In genomic region chr3:143280984-143281383, GRCh38 we compare ENCODE assay signal across 18 cellular contexts.
A peak's percentile ranks its signal among the peaks of the same experiment; 100 is the strongest.
DNase-seq lines count a peak whose midpoint lies in the region; ATAC-seq and TF ChIP-seq lines count a peak whose summit lies in the region.
"Had no signal": no experiment of that assay in that cellular context is flagged by ENCODE, and none has a peak within 500 bp of the region (broad histone marks: within the 10 kb centered on the region; RNA-seq: fewer than 3 reads in every experiment).

No MANE protein-coding gene starts in this region.

- H3K27ac Mint-ChIP-seq in activated naive CD8-positive, alpha-beta T cell treated with anti-CD3 and anti-CD28 coated beads, Interleukin-2, amount 50 U/mL, for 24 hours = peak overlapping the region; percentile 26
- no peak overlapping the region for H3K27ac Mint-ChIP-seq in activated naive CD8-positive, alpha-beta T cell treated with anti-CD3 and anti-CD28 coated beads for 36 hours
- H3K27ac Mint-ChIP-seq in effector memory CD8-positive, alpha-beta T cell = no peak overlapping the region
- peak overlapping the region in 3 of 9 donors; percentile 23 to 58 (median 33) for H3K27ac Mint-ChIP-seq in naive thymus-derived CD4-positive, alpha-beta T cell
- H3K27ac Mint-ChIP-seq: CD14-positive monocyte; CD4-positive, alpha-beta memory T cell had no signal

- CTCF ChIA-PET in naive thymus-derived CD4-positive, alpha-beta T cell (lab: Charles Lee) = no interaction called here

- H3K4me3 ChIP-seq in naive thymus-derived CD4-positive, alpha-beta T cell (ENCODE audit: low read length) = no peak overlapping the region
- H3K4me3 ChIP-seq in esophagus squamous epithelium = no peak overlapping the region
- H3K4me3 ChIP-seq: BLaER1, GM23248, HAP-1 had no signal

- DNase-seq in activated naive CD8-positive, alpha-beta T cell treated with anti-CD3 and anti-CD28 coated beads, Interleukin-2, amount 50 U/mL, for 24 hours = no peak
- no peak for DNase-seq in activated naive CD8-positive, alpha-beta T cell treated with anti-CD3 and anti-CD28 coated beads for 36 hours
- DNase-seq in effector memory CD8-positive, alpha-beta T cell = no peak
- DNase-seq in naive thymus-derived CD4-positive, alpha-beta T cell = no peak
- DNase-seq in renal cortical epithelial cell (ENCODE audit: low read depth) (peak; percentile 25), esophagus squamous epithelium (lab: John Stamatoyannopoulos, UW) (no peak), NCI-H187 treated with DMSO at 0.1 percent for 48 hours (lab: John Stamatoyannopoulos, UW) (no peak)
- DNase-seq: 8988T; CD4-positive, alpha-beta memory T cell; DMS153; DMS79; GF-D8; GM23248; IMR-90 had no signal

- TF ChIP-seq CTCF in esophagus squamous epithelium (IDR thresholded peaks at IDR 0.05) = no peak

- TF ChIP-seq POLR2A in esophagus squamous epithelium (IDR thresholded peaks at IDR 0.05) = no peak

- H3K9me3 Mint-ChIP-seq in activated naive CD8-positive, alpha-beta T cell treated with anti-CD3 and anti-CD28 coated beads, Interleukin-2, amount 50 U/mL, for 24 hours = no peaks in the 10 kb centered on the region
- no peaks in the 10 kb centered on the region for H3K9me3 Mint-ChIP-seq in activated naive CD8-positive, alpha-beta T cell treated with anti-CD3 and anti-CD28 coated beads for 36 hours
- no peaks in the 10 kb centered on the region for H3K9me3 Mint-ChIP-seq in effector memory CD8-positive, alpha-beta T cell
- H3K9me3 Mint-ChIP-seq in naive thymus-derived CD4-positive, alpha-beta T cell = peaks cover 0 to 3% (median 0%) of the 10 kb centered on the region in 11 donors

- no peak overlapping the region for H3K4me3 Mint-ChIP-seq in activated naive CD8-positive, alpha-beta T cell treated with anti-CD3 and anti-CD28 coated beads, Interleukin-2, amount 50 U/mL, for 24 hours
- no peak overlapping the region for H3K4me3 Mint-ChIP-seq in activated naive CD8-positive, alpha-beta T cell treated with anti-CD3 and anti-CD28 coated beads for 36 hours
- no peak overlapping the region for H3K4me3 Mint-ChIP-seq in effector memory CD8-positive, alpha-beta T cell
- H3K4me3 Mint-ChIP-seq in naive thymus-derived CD4-positive, alpha-beta T cell = no peak overlapping the region
- H3K4me3 Mint-ChIP-seq: CD14-positive monocyte; CD4-positive, alpha-beta memory T cell had no signal

- intact Hi-C loops in naive thymus-derived CD4-positive, alpha-beta T cell (cut with micrococcal nuclease) = no loop called here
- intact Hi-C loops in esophagus squamous epithelium (cut with DNase I) = no loop called here

- no peak for ATAC-seq in activated naive CD8-positive, alpha-beta T cell treated with anti-CD3 and anti-CD28 coated beads, Interleukin-2, amount 50 U/mL, for 24 hours
- ATAC-seq in effector memory CD8-positive, alpha-beta T cell (replicated peaks) = peak; percentile 22
- peak; percentile 47 for ATAC-seq in naive thymus-derived CD4-positive, alpha-beta T cell
- ATAC-seq in HG03571 (IDR thresholded peaks at IDR 0.05; ENCODE audit: unreplicated experiment) = no peak

- POLR2A ChIA-PET in naive thymus-derived CD4-positive, alpha-beta T cell (lab: Charles Lee) = no interaction called here

- H3K4me1 ChIP-seq in naive thymus-derived CD4-positive, alpha-beta T cell (ENCODE audit: control insufficient read depth in 2 of 2, insufficient read depth in 2 of 2, low read length in 2 of 2) = no peaks in the 10 kb centered on the region
- H3K4me1 ChIP-seq in esophagus squamous epithelium = no peaks in the 10 kb centered on the region
- H3K4me1 ChIP-seq: BLaER1, HAP-1 had no signal

- H3K27me3 Mint-ChIP-seq in activated naive CD8-positive, alpha-beta T cell treated with anti-CD3 and anti-CD28 coated beads, Interleukin-2, amount 50 U/mL, for 24 hours = no peaks in the 10 kb centered on the region
- no peaks in the 10 kb centered on the region for H3K27me3 Mint-ChIP-seq in activated naive CD8-positive, alpha-beta T cell treated with anti-CD3 and anti-CD28 coated beads for 36 hours
- H3K27me3 Mint-ChIP-seq in effector memory CD8-positive, alpha-beta T cell = no peaks in the 10 kb centered on the region
- H3K27me3 Mint-ChIP-seq in naive thymus-derived CD4-positive, alpha-beta T cell = no peaks in the 10 kb centered on the region
- H3K27me3 Mint-ChIP-seq: CD4-positive, alpha-beta memory T cell had no signal

- H3K4me1 Mint-ChIP-seq in activated naive CD8-positive, alpha-beta T cell treated with anti-CD3 and anti-CD28 coated beads, Interleukin-2, amount 50 U/mL, for 24 hours = peaks cover 74% of the 10 kb centered on the region
- peaks cover 58% of the 10 kb centered on the region for H3K4me1 Mint-ChIP-seq in activated naive CD8-positive, alpha-beta T cell treated with anti-CD3 and anti-CD28 coated beads for 36 hours
- no peaks in the 10 kb centered on the region for H3K4me1 Mint-ChIP-seq in effector memory CD8-positive, alpha-beta T cell (ENCODE audit: low read depth in 2 of 2)
- H3K4me1 Mint-ChIP-seq in naive thymus-derived CD4-positive, alpha-beta T cell = peaks cover 4 to 41% (median 22%) of the 10 kb centered on the region in 7 donors
- H3K4me1 Mint-ChIP-seq: CD4-positive, alpha-beta memory T cell had no signal

- no peak overlapping the region for H3K27ac ChIP-seq in naive thymus-derived CD4-positive, alpha-beta T cell (ENCODE audit: low read depth, low read length)
- no peak overlapping the region for H3K27ac ChIP-seq in esophagus squamous epithelium
- H3K27ac ChIP-seq: BLaER1, GM23248 had no signal

- 88 to 100% methylated on average over 1 to 2 of the region's 2 CpGs for WGBS in esophagus squamous epithelium, 2 donors

- H3K36me3 Mint-ChIP-seq in activated naive CD8-positive, alpha-beta T cell treated with anti-CD3 and anti-CD28 coated beads, Interleukin-2, amount 50 U/mL, for 24 hours (ENCODE audit: low read depth) = peaks cover 3% of the 10 kb centered on the region
- H3K36me3 Mint-ChIP-seq in activated naive CD8-positive, alpha-beta T cell treated with anti-CD3 and anti-CD28 coated beads for 36 hours = peaks cover 6% of the 10 kb centered on the region
- H3K36me3 Mint-ChIP-seq in effector memory CD8-positive, alpha-beta T cell (ENCODE audit: insufficient read depth) = no peaks in the 10 kb centered on the region
- H3K36me3 Mint-ChIP-seq in naive thymus-derived CD4-positive, alpha-beta T cell = peaks cover 0 to 13% (median 0%) of the 10 kb centered on the region in 5 donors

- H3K27me3 ChIP-seq in naive thymus-derived CD4-positive, alpha-beta T cell (ENCODE audit: control insufficient read depth in 2 of 2, insufficient read depth in 2 of 2, low read length in 2 of 2) = no peaks in the 10 kb centered on the region
- no peaks in the 10 kb centered on the region for H3K27me3 ChIP-seq in esophagus squamous epithelium
- H3K27me3 ChIP-seq: BLaER1 had no signal

- no peaks in the 10 kb centered on the region for H3K9me3 ChIP-seq in naive thymus-derived CD4-positive, alpha-beta T cell (ENCODE audit: control insufficient read depth in 2 of 3, low read length in 3 of 3)
- no peaks in the 10 kb centered on the region for H3K9me3 ChIP-seq in esophagus squamous epithelium
- H3K9me3 ChIP-seq: BLaER1, HAP-1 had no signal

- no peaks in the 10 kb centered on the region for H3K36me3 ChIP-seq in naive thymus-derived CD4-positive, alpha-beta T cell (ENCODE audit: control insufficient read depth in 2 of 3, insufficient read depth in 3 of 3, low read length in 3 of 3)
- H3K36me3 ChIP-seq in esophagus squamous epithelium = no peaks in the 10 kb centered on the region
- H3K36me3 ChIP-seq: BLaER1, HAP-1 had no signal

Comparison
In these comparisons a context has a peak if more than half of its experiments do, and no peak if none do; other contexts are left out.
1. ATAC-seq: peak in effector memory CD8-positive, alpha-beta T cell (single experiment) and naive thymus-derived CD4-positive, alpha-beta T cell (single experiment); none in activated naive CD8-positive, alpha-beta T cell treated with anti-CD3 and anti-CD28 coated beads, Interleukin-2, amount 50 U/mL, for 24 hours (single experiment) and HG03571 (single experiment).